1 cellular context compared by ENCODE assay signal in genomic region chr4:112231779-112232713, GRCh38.
A peak's percentile ranks its signal among the peaks of the same experiment; 100 is the strongest.
TF ChIP-seq lines count a peak whose summit lies in the region.

TSS of gene AP1AR (plus strand) at chr4:112231787. CDS start at chr4:112232092, 305 bp downstream.

TF ChIP-seq in HepG2, 621 proteins besides CTCF, POLR2A, EP300 and RAD21 (continued from another document and continues in another):
- TF ChIP-seq ZNF407 (CRISPR knock-in tag; IDR thresholded peaks at IDR 0.05; ENCODE audit: not compliant biosample characterization) (peak; percentile 77), NR2C2 (CRISPR knock-in tag; IDR thresholded peaks at IDR 0.05; ENCODE audit: borderline replicate concordance) (no peak), ZNF768 (CRISPR knock-in tag; IDR thresholded peaks at IDR 0.05) (peak; percentile 28; the same call in 1 of the 2 replicates), BCL3 (CRISPR knock-in tag; IDR thresholded peaks at IDR 0.05) (peak; percentile 79; the same call in 1 of the 2 replicates), FLYWCH1 (CRISPR knock-in tag; IDR thresholded peaks at IDR 0.05) (0 out of 2 replicates have a peak, but pooled peaks have one; percentile 35), ZNF720 (CRISPR knock-in tag; IDR thresholded peaks at IDR 0.05) (0 out of 2 replicates have a peak, but pooled peaks have one; percentile 4), ZNF598 (CRISPR knock-in tag; IDR thresholded peaks at IDR 0.05; ENCODE audit: borderline replicate concordance) (no peak), CCDC6 (CRISPR knock-in tag; IDR thresholded peaks at IDR 0.05) (peak; percentile 78; the same call in 1 of the 2 replicates), YEATS4 (CRISPR knock-in tag; IDR thresholded peaks at IDR 0.05; ENCODE audit: borderline replicate concordance) (peak; percentile 78; the same call in 1 of the 2 replicates), SKIL (CRISPR knock-in tag; IDR thresholded peaks at IDR 0.05; ENCODE audit: borderline replicate concordance) (no peak), ZNF263 (CRISPR knock-in tag; IDR thresholded peaks at IDR 0.05) (peak; percentile 83), TMF1 (CRISPR knock-in tag; IDR thresholded peaks at IDR 0.05; ENCODE audit: low read depth) (0 out of 2 replicates have a peak, but pooled peaks have one; percentile 18), GATAD2A (CRISPR knock-in tag; IDR thresholded peaks at IDR 0.05) (peak; percentile 27; the same call in 1 of the 2 replicates), ZNF772 (CRISPR knock-in tag; IDR thresholded peaks at IDR 0.05) (peak; percentile 86), TCF7L2 (IDR thresholded peaks at IDR 0.05; ENCODE audit: low read depth, low read length) (no peak), MAX (IDR thresholded peaks at IDR 0.05) (peak; percentile 81; the same call in 1 of the 2 replicates), RAD51 (IDR thresholded peaks at IDR 0.05; ENCODE audit: borderline replicate concordance) (no peak), MBNL3 (CRISPR knock-in tag; conservative IDR thresholded peaks at IDR 0.05) (no peak), ATF4 (CRISPR knock-in tag; IDR thresholded peaks at IDR 0.05) (no peak), TAF1 (CRISPR knock-in tag; IDR thresholded peaks at IDR 0.05) (peak; percentile 94), ZBTB7B (CRISPR knock-in tag; IDR thresholded peaks at IDR 0.05) (0 out of 2 replicates have a peak, but pooled peaks have one; percentile 53), POLR2AphosphoS2 (IDR thresholded peaks at IDR 0.05; ENCODE audit: low read depth, low read length) (no peak), MLX (CRISPR knock-in tag; IDR thresholded peaks at IDR 0.05) (peak; percentile 49; the same call in 1 of the 2 replicates), ZNF24 (IDR thresholded peaks at IDR 0.05) (no peak), GATAD1 (CRISPR knock-in tag; IDR thresholded peaks at IDR 0.05) (no peak), ZKSCAN5 (CRISPR knock-in tag; IDR thresholded peaks at IDR 0.05) (no peak), PRDM15 (CRISPR knock-in tag; IDR thresholded peaks at IDR 0.05) (no peak), ZNF503 (CRISPR knock-in tag; IDR thresholded peaks at IDR 0.05) (no peak), HOMEZ (CRISPR knock-in tag; IDR thresholded peaks at IDR 0.05; ENCODE audit: low read depth) (no peak; the same call in 1 of the 2 replicates), DBP (CRISPR knock-in tag; IDR thresholded peaks at IDR 0.05; ENCODE audit: not compliant biosample characterization) (no peak), SOX6 (IDR thresholded peaks at IDR 0.05) (no peak), SOX6 (CRISPR knock-in tag; IDR thresholded peaks at IDR 0.05) (peak; percentile 13), BRF2 (CRISPR knock-in tag; IDR thresholded peaks at IDR 0.05) (no peak; the same call in none of the 2 replicates)
